In the genomic region with DNA sequence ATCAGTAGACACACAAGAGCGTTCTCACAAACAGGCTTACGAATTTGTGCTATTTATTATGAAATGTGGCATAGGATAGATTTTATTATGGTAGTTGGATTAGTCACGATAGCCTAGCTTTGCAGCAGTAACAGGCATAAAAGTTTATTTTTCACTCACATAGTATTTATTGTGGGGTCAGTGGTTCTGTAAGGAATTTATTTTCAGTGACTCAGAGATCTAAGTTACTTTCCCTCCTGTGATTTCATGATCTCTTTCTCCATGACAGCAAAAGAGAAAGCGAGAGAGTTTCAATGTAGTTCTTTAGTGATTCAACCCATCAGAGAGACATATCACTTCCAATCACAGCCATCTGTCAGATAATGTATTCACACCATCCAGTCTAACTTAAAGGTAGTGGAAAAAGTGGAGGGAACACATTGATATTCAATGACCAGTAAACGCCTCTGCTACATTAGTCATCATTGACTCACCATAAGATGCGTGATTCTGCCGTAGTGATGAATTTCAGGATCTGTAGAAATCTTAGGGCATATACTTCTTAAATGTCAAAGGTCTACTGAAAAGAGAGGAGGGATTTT, we compare ENCODE assay signal across 14 cellular contexts.
A peak's percentile ranks its signal among the peaks of the same experiment; 100 is the strongest.
DNase-seq lines count a peak whose midpoint lies in the region; ATAC-seq, FAIRE-seq and TF ChIP-seq lines count a peak whose summit lies in the region.
"Had no signal": no experiment of that assay in that cellular context is flagged by ENCODE, and none has a peak within 500 bp of the region (broad histone marks: within the 10 kb centered on the region; RNA-seq: fewer than 3 reads in every experiment).

No MANE protein-coding gene starts in this region.

- DNase-seq in COLO829 (ENCODE audit: low spot score) (peak; percentile 91), LHCN-M2 (ENCODE audit: low read depth) (peak; percentile 93), bronchial epithelial cell (ENCODE audit: low read depth) (peak; percentile 97), non-pigmented ciliary epithelial cell (ENCODE audit: low read depth) (peak; percentile 84), NCI-H345 (lab: John Stamatoyannopoulos, UW) (no peak)
- DNase-seq: NCI-H446 treated with DMSO at 0.1 percent for 48 hours, nucleus accumbens, T-helper 1 cell, upper lobe of left lung had no signal

- ATAC-seq in GM21526 (IDR thresholded peaks at IDR 0.05; ENCODE audit: low FRiP score, unreplicated experiment) (no peak), GM18867 (IDR thresholded peaks at IDR 0.05; ENCODE audit: unreplicated experiment) (no peak), GM19452 (IDR thresholded peaks at IDR 0.05; ENCODE audit: unreplicated experiment) (no peak)

- no peak overlapping the region for H3K4me3 ChIP-seq in bronchial epithelial cell (ENCODE audit: low read depth, low read length)
- H3K4me3 ChIP-seq: coronary artery, upper lobe of left lung had no signal

- FAIRE-seq in bronchial epithelial cell (lab: Jason Lieb, UNC), result no peak
- FAIRE-seq: islet of Langerhans had no signal

- H3K36me3 ChIP-seq in bronchial epithelial cell (ENCODE audit: control insufficient read depth, insufficient read depth, low read length), result no peaks in the 10 kb centered on the region
- H3K36me3 ChIP-seq: upper lobe of left lung had no signal

- no peak for TF ChIP-seq CTCF in bronchial epithelial cell (IDR thresholded peaks at IDR 0.05; ENCODE audit: insufficient read depth, low read length, severe bottlenecking)

- H3K27me3 ChIP-seq in bronchial epithelial cell (ENCODE audit: control insufficient read depth, insufficient read depth, low read length), result no peaks in the 10 kb centered on the region
- H3K27me3 ChIP-seq: upper lobe of left lung had no signal
